ENCODE assay signal across 17 cellular contexts in the genomic region with DNA sequence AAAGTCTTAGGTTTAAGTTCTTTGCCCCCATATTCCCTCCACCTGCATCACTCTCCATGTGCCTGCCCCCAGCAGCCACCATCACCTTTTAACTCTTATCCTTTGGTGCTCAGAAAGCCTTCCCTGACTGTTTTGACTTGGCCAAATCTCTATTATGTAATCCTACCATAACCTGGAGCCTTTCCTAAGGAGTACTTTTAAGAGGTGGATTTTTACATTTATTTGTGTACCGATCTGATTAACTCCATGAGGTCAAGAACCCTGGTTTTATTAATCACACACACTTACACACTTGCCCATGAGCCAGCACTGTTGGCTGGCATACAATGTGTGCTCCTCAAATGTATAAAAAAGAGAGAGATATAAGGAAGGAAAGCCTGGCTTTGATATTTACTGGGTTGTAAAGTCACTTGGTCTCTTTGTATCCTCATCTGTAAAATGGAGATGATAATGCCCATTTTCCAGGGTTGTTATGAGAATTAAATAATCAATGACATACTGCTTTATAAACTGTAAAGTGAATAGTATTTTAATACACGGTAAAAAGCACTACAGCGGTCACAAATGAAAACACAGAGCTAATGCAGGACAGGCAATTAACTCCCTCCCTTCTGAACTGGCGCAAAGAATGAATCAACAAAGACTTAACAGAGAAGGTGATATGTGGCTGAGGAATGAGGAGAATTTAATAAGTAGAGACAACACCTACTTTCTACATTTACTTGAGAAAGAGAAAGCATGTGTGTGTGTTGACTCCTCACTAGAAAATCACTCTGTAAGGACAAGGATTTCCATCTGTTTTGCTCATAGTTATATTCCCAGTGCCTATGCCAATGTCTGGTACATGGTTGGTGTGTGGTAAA. TPM values are rescaled to one million over a fixed set of nuclear protein-coding genes. Genes with fewer than 3 reads are reported as not detected.
A peak's percentile ranks its signal among the peaks of the same experiment; 100 is the strongest.
DNase-seq lines count a peak whose midpoint lies in the region; ATAC-seq and TF ChIP-seq lines count a peak whose summit lies in the region.
"Had no signal": no experiment of that assay in that cellular context is flagged by ENCODE, and none has a peak within 500 bp of the region (broad histone marks: within the 10 kb centered on the region; RNA-seq: fewer than 3 reads in every experiment).

No MANE protein-coding gene starts in this region.

- H3K27ac ChIP-seq in endodermal cell (ENCODE audit: low read depth, low read length), result no peak overlapping the region
- H3K27ac ChIP-seq in osteoblast (ENCODE audit: low read depth, low read length), result no peak overlapping the region
- no peak overlapping the region for H3K27ac ChIP-seq in upper lobe of right lung
- H3K27ac ChIP-seq: A549, C4-2B had no signal

- peaks cover 5% of the 10 kb centered on the region for H3K27me3 Mint-ChIP-seq in activated CD4-positive, alpha-beta T cell treated with anti-CD3 and anti-CD28 coated beads, Interleukin-2, amount 10 ng/mL, durations not matched to agents 24 days and 14 days
- H3K27me3 Mint-ChIP-seq in endodermal cell (ENCODE audit: insufficient read depth), result peaks cover 2% of the 10 kb centered on the region
- no peaks in the 10 kb centered on the region for H3K27me3 Mint-ChIP-seq in T-helper 2 cell treated with Interferon-gamma antibody and Interleukin-4, amounts not matched to agents 5 μg/mL and 100 μg/mL, for 36 hours (ENCODE audit: low read depth)

- WGBS in endodermal cell (ENCODE audit: insufficient coverage in 1 of 2, insufficient read length in 1 of 2), 2 experiments, result 89% methylated on average over 3 of the region's 4 CpGs; no CpG with 5 or more reads in 1 of the 2 experiments

- peak; percentile 23 for DNase-seq in activated CD4-positive, alpha-beta T cell treated with anti-CD3 and anti-CD28 coated beads, Interleukin-2, amount 10 ng/mL, durations not matched to agents 24 days and 14 days
- DNase-seq in activated CD4-positive, alpha-beta T cell treated with anti-CD3 and anti-CD28 coated beads, Interleukin-2, amount 50 U/mL, for 4 hours, result no peak
- DNase-seq in endodermal cell (no peak), osteoblast (ENCODE audit: insufficient read length, low spot score, missing footprints) (peak; percentile 8), upper lobe of right lung (no peak), GOT3 (lab: John Stamatoyannopoulos, UW) (no peak)
- no peak for DNase-seq in T-helper 2 cell treated with Interferon-gamma antibody and Interleukin-4, amounts not matched to agents 5 μg/mL and 100 μg/mL, for 36 hours (ENCODE audit: low spot score)
- DNase-seq: DMS53, IMR-90, Kasumi-1, NCI-H1436 treated with DMSO at 0.1 percent for 48 hours, NCI-H2107, SHP77 had no signal

- no peaks in the 10 kb centered on the region for H3K36me3 ChIP-seq in endodermal cell (ENCODE audit: control insufficient read depth, insufficient read depth, low read length)
- no peaks in the 10 kb centered on the region for H3K36me3 ChIP-seq in osteoblast (ENCODE audit: insufficient read depth, low read length)
- H3K36me3 ChIP-seq in upper lobe of right lung, result no peaks in the 10 kb centered on the region

- peak; percentile 69 for ATAC-seq in upper lobe of right lung
- no peak for ATAC-seq in GM19452 (IDR thresholded peaks at IDR 0.05; ENCODE audit: unreplicated experiment)
- ATAC-seq: A549, HCT116 had no signal

- no peak overlapping the region for H3K9ac ChIP-seq in endodermal cell (ENCODE audit: extremely low read depth, low read length, poor library complexity, severe bottlenecking)

- H3K9me3 Mint-ChIP-seq in activated CD4-positive, alpha-beta T cell treated with anti-CD3 and anti-CD28 coated beads, Interleukin-2, amount 10 ng/mL, durations not matched to agents 24 days and 14 days, result no peaks in the 10 kb centered on the region
- H3K9me3 Mint-ChIP-seq in endodermal cell, result no peaks in the 10 kb centered on the region
- no peaks in the 10 kb centered on the region for H3K9me3 Mint-ChIP-seq in T-helper 2 cell treated with Interferon-gamma antibody and Interleukin-4, amounts not matched to agents 5 μg/mL and 100 μg/mL, for 36 hours

- H2AFZ ChIP-seq in osteoblast (ENCODE audit: low read length), result no peak overlapping the region

- no peak overlapping the region for H3K4me3 Mint-ChIP-seq in activated CD4-positive, alpha-beta T cell treated with anti-CD3 and anti-CD28 coated beads, Interleukin-2, amount 10 ng/mL, durations not matched to agents 24 days and 14 days
- H3K4me3 Mint-ChIP-seq in endodermal cell, result no peak overlapping the region
- no peak overlapping the region for H3K4me3 Mint-ChIP-seq in T-helper 2 cell treated with Interferon-gamma antibody and Interleukin-4, amounts not matched to agents 5 μg/mL and 100 μg/mL, for 36 hours

- H3K27me3 ChIP-seq in endodermal cell (ENCODE audit: control insufficient read depth, insufficient read depth, low read length, poor library complexity, severe bottlenecking) (no peaks in the 10 kb centered on the region), osteoblast (ENCODE audit: insufficient read depth, low read length) (no peaks in the 10 kb centered on the region), upper lobe of right lung (no peaks in the 10 kb centered on the region)

- TF ChIP-seq CTCF in endodermal cell (conservative IDR thresholded peaks at IDR 0.05) (no peak), osteoblast (IDR thresholded peaks at IDR 0.05; ENCODE audit: extremely low read depth, low read depth, low read length) (no peak), upper lobe of right lung (IDR thresholded peaks at IDR 0.05) (no peak)

- H3K9me3 ChIP-seq in endodermal cell (ENCODE audit: control insufficient read depth, low read length) (no peaks in the 10 kb centered on the region), osteoblast (ENCODE audit: low read depth, low read length) (no peaks in the 10 kb centered on the region), upper lobe of right lung (no peaks in the 10 kb centered on the region)
- H3K9me3 ChIP-seq: A549 had no signal

- no peak overlapping the region for H3K4me2 ChIP-seq in osteoblast (ENCODE audit: insufficient read depth, low read length)
- H3K4me2 ChIP-seq: A549 had no signal

- H3K79me2 ChIP-seq in osteoblast (ENCODE audit: insufficient read depth, low read length), result no peaks in the 10 kb centered on the region

- no peaks in the 10 kb centered on the region for H3K36me3 Mint-ChIP-seq in activated CD4-positive, alpha-beta T cell treated with anti-CD3 and anti-CD28 coated beads, Interleukin-2, amount 10 ng/mL, durations not matched to agents 24 days and 14 days (ENCODE audit: low read depth)
- no peaks in the 10 kb centered on the region for H3K36me3 Mint-ChIP-seq in endodermal cell (ENCODE audit: low read depth)
- H3K36me3 Mint-ChIP-seq in T-helper 2 cell treated with Interferon-gamma antibody and Interleukin-4, amounts not matched to agents 5 μg/mL and 100 μg/mL, for 36 hours (ENCODE audit: low read depth), result no peaks in the 10 kb centered on the region

- no peaks in the 10 kb centered on the region for H3K4me1 Mint-ChIP-seq in activated CD4-positive, alpha-beta T cell treated with anti-CD3 and anti-CD28 coated beads, Interleukin-2, amount 10 ng/mL, durations not matched to agents 24 days and 14 days
- H3K4me1 Mint-ChIP-seq in endodermal cell, result peaks cover 12% of the 10 kb centered on the region
- H3K4me1 Mint-ChIP-seq in T-helper 2 cell treated with Interferon-gamma antibody and Interleukin-4, amounts not matched to agents 5 μg/mL and 100 μg/mL, for 36 hours (ENCODE audit: low read depth), result no peaks in the 10 kb centered on the region

- no peak overlapping the region for H3K27ac Mint-ChIP-seq in activated CD4-positive, alpha-beta T cell treated with anti-CD3 and anti-CD28 coated beads, Interleukin-2, amount 10 ng/mL, durations not matched to agents 24 days and 14 days
- H3K27ac Mint-ChIP-seq in endodermal cell, result no peak overlapping the region
- no peak overlapping the region for H3K27ac Mint-ChIP-seq in T-helper 2 cell treated with Interferon-gamma antibody and Interleukin-4, amounts not matched to agents 5 μg/mL and 100 μg/mL, for 36 hours

- intact Hi-C loops in activated CD4-positive, alpha-beta T cell treated with anti-CD3 and anti-CD28 coated beads, Interleukin-2, amount 10 ng/mL, durations not matched to agents 24 days and 14 days (cut with micrococcal nuclease), result no loop called here
- intact Hi-C loops in upper lobe of right lung (cut with DNase I), result no loop called here

- peak overlapping the region; percentile 37 for H3K4me3 ChIP-seq in endodermal cell (ENCODE audit: low read length)
- no peak overlapping the region for H3K4me3 ChIP-seq in osteoblast (ENCODE audit: insufficient read depth, low read length)
- H3K4me3 ChIP-seq in upper lobe of right lung, result no peak overlapping the region
- H3K4me3 ChIP-seq: A549 had no signal

- H3K4me1 ChIP-seq in endodermal cell (ENCODE audit: control insufficient read depth, insufficient read depth, low read length) (no peaks in the 10 kb centered on the region), osteoblast (ENCODE audit: insufficient read depth, low read length) (no peaks in the 10 kb centered on the region), upper lobe of right lung (peaks cover 6% of the 10 kb centered on the region)
- H3K4me1 ChIP-seq: A549 had no signal

- H4K20me1 ChIP-seq in osteoblast (ENCODE audit: insufficient read depth, low read length), result no peaks in the 10 kb centered on the region

RNA-seq across cellular contexts. Expression of a gene that starts 45.4 kb away (rescaled TPM):
- total RNA-seq in activated CD4-positive, alpha-beta T cell treated with anti-CD3 and anti-CD28 coated beads, Interleukin-2, amount 10 ng/mL, durations not matched to agents 24 days and 14 days, result 0.88 and 2.1 TPM in 2 replicates
- 1 to 10 TPM in 1 of 2 donors, under 1 TPM in 1; 0.57 to 1.3 TPM for total RNA-seq in endodermal cell
- 0.61 TPM for polyA plus RNA-seq in endodermal cell (2013, experiment 1 of 2)
- 2.1 TPM for polyA plus RNA-seq in endodermal cell (2013, experiment 2 of 2)
- 0.29 TPM in 1 of 2 replicates, not detected in the other for total RNA-seq in osteoblast
- 248 TPM for total RNA-seq in upper lobe of right lung
- polyA plus RNA-seq: IMR-90 had no signal

Comparison
In these comparisons a context has a peak if more than half of its experiments do, and no peak if none do; other contexts are left out.
1. DNase-seq: peak in activated CD4-positive, alpha-beta T cell treated with anti-CD3 and anti-CD28 coated beads, Interleukin-2, amount 10 ng/mL, durations not matched to agents 24 days and 14 days (single experiment) and osteoblast (single experiment); none in activated CD4-positive, alpha-beta T cell treated with anti-CD3 and anti-CD28 coated beads, Interleukin-2, amount 50 U/mL, for 4 hours (0 of 2), endodermal cell (single experiment), upper lobe of right lung (single experiment), T-helper 2 cell treated with Interferon-gamma antibody and Interleukin-4, amounts not matched to agents 5 μg/mL and 100 μg/mL, for 36 hours (single experiment) and GOT3 (single experiment).
2. RNA of a gene that starts 45.4 kb away (total RNA-seq): 248 TPM in upper lobe of right lung (single experiment); 0.88 to 2.1 TPM in activated CD4-positive, alpha-beta T cell treated with anti-CD3 and anti-CD28 coated beads, Interleukin-2, amount 10 ng/mL, durations not matched to agents 24 days and 14 days, 0.57 to 1.3 TPM in endodermal cell and 0.29 TPM in osteoblast; every median in the first group is over 10 times any median in the second.